ENCODE assay signal across 1 cellular context in genomic region chr16:3623642-3624041, GRCh38.
A peak's percentile ranks its signal among the peaks of the same experiment; 100 is the strongest.
TF ChIP-seq lines count a peak whose summit lies in the region.

No MANE protein-coding gene starts in this region.

TF ChIP-seq in GM12878, 131 proteins besides CTCF, POLR2A, EP300 and RAD21:
- TF ChIP-seq NBN (IDR thresholded peaks at IDR 0.05) (0 out of 2 replicates have a peak, but pooled peaks have one; percentile 19), ATF7 (IDR thresholded peaks at IDR 0.05; ENCODE audit: low read depth) (0 out of 2 replicates have a peak, but pooled peaks have one; percentile 25), RUNX3 (IDR thresholded peaks at IDR 0.05; ENCODE audit: low read length) (peak; percentile 81), SMAD1 (IDR thresholded peaks at IDR 0.05; ENCODE audit: low read depth, partially characterized antibody) (no peak), POU2F2 (IDR thresholded peaks at IDR 0.05; ENCODE audit: borderline replicate concordance, low read depth, low read length) (peak; percentile 76; the same call in 2 of the 3 replicates), BHLHE40 (IDR thresholded peaks at IDR 0.05; ENCODE audit: borderline replicate concordance in 1 of 2, low read depth in 2 of 2, low read length in 1 of 2) (no peak), SIX5 (IDR thresholded peaks at IDR 0.05; ENCODE audit: low read depth, low read length, severe bottlenecking) (peak; percentile 20)
